Comparison of ENCODE assay signal across 8 cellular contexts in the genomic region with DNA sequence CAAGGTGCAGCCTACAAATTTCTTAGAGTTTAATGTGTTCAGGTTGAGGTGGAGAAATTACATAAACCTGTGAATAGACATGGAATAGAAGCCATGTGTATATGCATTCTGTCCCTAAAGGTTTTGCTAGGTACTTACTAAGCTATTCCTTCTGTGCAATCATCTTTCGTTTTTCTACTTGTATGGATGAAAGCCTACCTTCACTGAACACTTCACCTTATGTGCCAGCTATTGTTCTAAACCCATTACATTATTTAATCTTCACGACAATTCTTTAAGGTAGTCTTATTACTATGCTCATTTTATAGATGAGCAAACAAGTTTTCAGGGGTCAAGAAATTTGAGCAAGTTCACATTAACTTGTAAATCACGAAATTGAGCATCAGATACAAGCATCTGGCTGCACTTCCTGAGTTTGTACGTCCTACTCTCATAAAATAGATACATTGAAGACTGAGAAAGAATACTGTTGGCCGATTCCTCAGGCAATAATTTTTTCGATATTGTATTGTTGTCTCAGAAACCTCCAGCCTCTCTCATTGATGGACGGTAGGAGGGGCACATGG.
DNase-seq lines count a peak whose midpoint lies in the region; ATAC-seq and TF ChIP-seq lines count a peak whose summit lies in the region.

No MANE protein-coding gene starts in this region.

- peaks cover 29% of the 10 kb centered on the region for H3K36me3 ChIP-seq in HUES6 (ENCODE audit: control insufficient read depth, insufficient read depth, low read length)
- no peaks in the 10 kb centered on the region for H3K36me3 ChIP-seq in brain microvascular endothelial cell (replicated peaks)
- H3K36me3 ChIP-seq in mucosa of rectum (ENCODE audit: control insufficient read depth in 2 of 2, insufficient read depth in 2 of 2, low read length in 2 of 2), result peaks cover 0 to 5% of the 10 kb centered on the region in 2 donors

- H3K4me3 ChIP-seq in AG10803 (ENCODE audit: low read length) (peak overlapping the region; percentile 74), HUES6 (ENCODE audit: low read depth, low read length) (peak overlapping the region; percentile 95), brain microvascular endothelial cell (ENCODE audit: low read depth, low read length) (peak overlapping the region; percentile 70), mucosa of rectum (ENCODE audit: low read length in 2 of 2) (peak overlapping the region; percentile 89 to 92)

- H3K4me1 ChIP-seq in HUES6 (ENCODE audit: control insufficient read depth, insufficient read depth, low read length) (peaks cover 12% of the 10 kb centered on the region), mucosa of rectum (ENCODE audit: control insufficient read depth in 2 of 2, insufficient read depth in 2 of 2, low read length in 2 of 2) (peaks cover 9 to 11% of the 10 kb centered on the region in 2 donors)

- peak overlapping the region; percentile 66; the same call in 1 of the 2 replicates for H3K27ac ChIP-seq in HUES6 (ENCODE audit: low read depth, low read length)
- H3K27ac ChIP-seq in brain microvascular endothelial cell, result no peak overlapping the region
- H3K27ac ChIP-seq in mucosa of rectum (ENCODE audit: low read depth in 2 of 2, low read length in 2 of 2), result peak overlapping the region; percentile 74 to 85

- TF ChIP-seq CTCF in AG10803 (conservative IDR thresholded peaks at IDR 0.05; ENCODE audit: low read length) (no peak), brain microvascular endothelial cell (IDR thresholded peaks at IDR 0.05; ENCODE audit: low read depth, low read length, missing control alignments) (no peak)

- in situ Hi-C loops in brain microvascular endothelial cell (cut with HindIII; ENCODE audit: low pct_ligation_motif_present, low sequenced_read_pairs), result no loop called here

- H3K27me3 ChIP-seq in HUES6 (ENCODE audit: control insufficient read depth, insufficient read depth, low read length) (no peaks in the 10 kb centered on the region), brain microvascular endothelial cell (replicated peaks) (no peaks in the 10 kb centered on the region), mucosa of rectum (ENCODE audit: control insufficient read depth in 2 of 2, insufficient read depth in 2 of 2, low read length in 2 of 2) (no peaks in the 10 kb centered on the region)

- ATAC-seq in HG03521 (IDR thresholded peaks at IDR 0.05; ENCODE audit: unreplicated experiment), result no peak
- no peak for ATAC-seq in HG03159 (IDR thresholded peaks at IDR 0.05; ENCODE audit: unreplicated experiment)

- no peak for DNase-seq in AG10803 (ENCODE audit: low read depth)
- no peak for DNase-seq in brain microvascular endothelial cell
- no peak for DNase-seq in SW 1271 (lab: John Stamatoyannopoulos, UW)
- DNase-seq in kidney tubule cell (ENCODE audit: low spot score), result no peak

- H3K9ac ChIP-seq in HUES6 (ENCODE audit: low read length), result peak overlapping the region; percentile 78
- peak overlapping the region; percentile 80 to 91 for H3K9ac ChIP-seq in mucosa of rectum (ENCODE audit: low read depth in 1 of 2, low read length in 2 of 2)

- H3K9me3 ChIP-seq in HUES6 (ENCODE audit: control insufficient read depth, insufficient read depth, low read depth, low read length) (no peaks in the 10 kb centered on the region), mucosa of rectum (ENCODE audit: control insufficient read depth in 2 of 2, low read length in 2 of 2) (no peaks in the 10 kb centered on the region)
